In genomic region chr14:36835145-36835544, GRCh38 we compare ENCODE assay signal across 14 cellular contexts.
A peak's percentile ranks its signal among the peaks of the same experiment; 100 is the strongest.
DNase-seq lines count a peak whose midpoint lies in the region; ATAC-seq and TF ChIP-seq lines count a peak whose summit lies in the region.
"Had no signal": no experiment of that assay in that cellular context is flagged by ENCODE, and none has a peak within 500 bp of the region (broad histone marks: within the 10 kb centered on the region; RNA-seq: fewer than 3 reads in every experiment).

No MANE protein-coding gene starts in this region.

- peak; percentile 40 for DNase-seq in COR-L47 (lab: John Stamatoyannopoulos, UW)
- DNase-seq in KBM-7: peak; percentile 31
- peak; percentile 98 for DNase-seq in NCI-H2107 treated with DMSO at 0.1 percent for 48 hours (lab: John Stamatoyannopoulos, UW; ENCODE audit: unreplicated experiment)
- peak; percentile 2 for DNase-seq in SK-MEL-5 (ENCODE audit: low read depth, low spot score)
- no peak for DNase-seq in omental fat pad (ENCODE audit: low spot score)
- no peak for DNase-seq in C1 segment of cervical spinal cord (lab: John Stamatoyannopoulos, UW)
- no peak for DNase-seq in HK-2 (ENCODE audit: unreplicated experiment)
- DNase-seq: activated naive CD8-positive, alpha-beta T cell treated with anti-CD3 and anti-CD28 coated beads, Interleukin-2, amount 10 ng/mL, durations not matched to agents 7 days and 5 days; activated T-cell treated with anti-CD3 and anti-CD28 coated beads, Interleukin-2, amount 50 U/mL, for 24 hours; brain microvascular endothelial cell; NCI-H446; pancreas; PC-3 had no signal

- no peak for TF ChIP-seq CTCF in omental fat pad (IDR thresholded peaks at IDR 0.05)

- in situ Hi-C loops in KBM-7 (cut with MboI; ENCODE audit: low pct_unique_long_range_greater_than_20kb, low sequenced_read_pairs): no loop called here
- in situ Hi-C loops in SK-MEL-5 (cut with HindIII; ENCODE audit: low pct_unique_long_range_greater_than_20kb, low sequenced_read_pairs): no loop called here

- no peak for ATAC-seq in omental fat pad (ENCODE audit: low FRiP score)
- no peak for ATAC-seq in HG03457 (IDR thresholded peaks at IDR 0.05; ENCODE audit: unreplicated experiment)
- ATAC-seq: pancreas, PC-3 had no signal

Comparison
In these comparisons a context has a peak if more than half of its experiments do, and no peak if none do; other contexts are left out.
1. DNase-seq: peak in COR-L47 (single experiment), KBM-7 (single experiment), NCI-H2107 treated with DMSO at 0.1 percent for 48 hours (single experiment) and SK-MEL-5 (single experiment); none in omental fat pad (single experiment), C1 segment of cervical spinal cord (0 of 14) and HK-2 (single experiment).